ENCODE assay signal across 11 cellular contexts in genomic region chr17:45409659-45410076, GRCh38. TPM values are rescaled to one million over a fixed set of nuclear protein-coding genes. Genes with fewer than 3 reads are reported as not detected.
A peak's percentile ranks its signal among the peaks of the same experiment; 100 is the strongest.
DNase-seq lines count a peak whose midpoint lies in the region; ATAC-seq and TF ChIP-seq lines count a peak whose summit lies in the region.
"Had no signal": no experiment of that assay in that cellular context is flagged by ENCODE, and none has a peak within 500 bp of the region (broad histone marks: within the 10 kb centered on the region; RNA-seq: fewer than 3 reads in every experiment).

No MANE protein-coding gene starts in this region.

- H3K36me3 ChIP-seq in right atrium auricular region (peaks cover 2% of the 10 kb centered on the region), mucosa of rectum (ENCODE audit: control insufficient read depth in 2 of 2, insufficient read depth in 2 of 2, low read length in 2 of 2) (peaks cover 3 to 9% of the 10 kb centered on the region in 2 donors)
- H3K36me3 ChIP-seq: BE2C had no signal

- H3K27me3 ChIP-seq in right atrium auricular region, result no peaks in the 10 kb centered on the region
- no peaks in the 10 kb centered on the region for H3K27me3 ChIP-seq in mucosa of rectum (ENCODE audit: control insufficient read depth in 2 of 2, insufficient read depth in 2 of 2, low read length in 2 of 2)
- H3K27me3 ChIP-seq: BE2C had no signal

- no peak for DNase-seq in right atrium auricular region (ENCODE audit: low spot score)
- no peak for DNase-seq in Right ventricle myocardium inferior (ENCODE audit: missing footprints)
- DNase-seq in GF-D8 (lab: John Stamatoyannopoulos, UW), result no peak
- no peak for DNase-seq in NCI-H524 treated with DMSO at 0.1 percent for 48 hours (lab: John Stamatoyannopoulos, UW)
- DNase-seq: BE2C, cerebellar nuclear complex, NCI-H2171 had no signal

- H3K4me3 ChIP-seq in right atrium auricular region (peak overlapping the region in 1 of 2 donors; percentile 29), mucosa of rectum (ENCODE audit: low read length in 2 of 2) (peak overlapping the region; percentile 37 to 76)

- H3K9me3 Mint-ChIP-seq in activated T-helper 17 cell treated with anti-CD3 and anti-CD28 coated beads, Interleukin-2, amount 50 U/mL, for 72 hours, result no peaks in the 10 kb centered on the region

- ATAC-seq in Right ventricle myocardium inferior (no peak), HG02588 (IDR thresholded peaks at IDR 0.05; ENCODE audit: unreplicated experiment) (no peak), GM21529 (IDR thresholded peaks at IDR 0.05; ENCODE audit: unreplicated experiment) (no peak)
- ATAC-seq in activated T-helper 17 cell treated with anti-CD3 and anti-CD28 coated beads, Interleukin-2, amount 50 U/mL, for 72 hours (replicated peaks), result peak; percentile 51

- peaks cover 46% of the 10 kb centered on the region for H3K36me3 Mint-ChIP-seq in activated T-helper 17 cell treated with anti-CD3 and anti-CD28 coated beads, Interleukin-2, amount 50 U/mL, for 72 hours (ENCODE audit: low read depth)

- peak overlapping the region; percentile 47 to 70 for H3K9ac ChIP-seq in mucosa of rectum (ENCODE audit: low read depth in 1 of 2, low read length in 2 of 2)

- H3K4me3 Mint-ChIP-seq in activated T-helper 17 cell treated with anti-CD3 and anti-CD28 coated beads, Interleukin-2, amount 50 U/mL, for 72 hours, result peak overlapping the region; percentile 97

- H3K9me3 ChIP-seq in right atrium auricular region (no peaks in the 10 kb centered on the region), mucosa of rectum (ENCODE audit: control insufficient read depth in 2 of 2, low read length in 2 of 2) (no peaks in the 10 kb centered on the region)
- H3K9me3 ChIP-seq: BE2C had no signal

- TF ChIP-seq CTCF in right atrium auricular region (IDR thresholded peaks at IDR 0.05), result no peak

- intact Hi-C loops in Right ventricle myocardium inferior (cut with DNase I), result no loop called here

- peak overlapping the region; percentile 93 for H3K27ac Mint-ChIP-seq in activated T-helper 17 cell treated with anti-CD3 and anti-CD28 coated beads, Interleukin-2, amount 50 U/mL, for 72 hours

- no peaks in the 10 kb centered on the region for H3K27me3 Mint-ChIP-seq in activated T-helper 17 cell treated with anti-CD3 and anti-CD28 coated beads, Interleukin-2, amount 50 U/mL, for 72 hours

- H3K27ac ChIP-seq in right atrium auricular region (peak overlapping the region; percentile 66 to 75), mucosa of rectum (ENCODE audit: low read depth in 2 of 2, low read length in 2 of 2) (peak overlapping the region; percentile 89 to 94)

- peaks cover 23% of the 10 kb centered on the region for H3K4me1 Mint-ChIP-seq in activated T-helper 17 cell treated with anti-CD3 and anti-CD28 coated beads, Interleukin-2, amount 50 U/mL, for 72 hours

- H3K4me1 ChIP-seq in right atrium auricular region (peaks cover 0 to 92% of the 10 kb centered on the region in 2 donors), mucosa of rectum (ENCODE audit: control insufficient read depth in 2 of 2, insufficient read depth in 2 of 2, low read length in 2 of 2) (peaks cover 83 to 90% of the 10 kb centered on the region in 2 donors)

RNA-seq across cellular contexts. Expression of gene ARHGAP27, which starts 23.0 kb away (rescaled TPM):
- 10 to 100 TPM; 18.9 to 21.9 TPM for total RNA-seq in right atrium auricular region
- 34.4 TPM for total RNA-seq in Right ventricle myocardium inferior
- total RNA-seq in activated T-helper 17 cell treated with anti-CD3 and anti-CD28 coated beads, Interleukin-2, amount 50 U/mL, for 72 hours, result 10 to 100 TPM; 54.5 to 55.5 TPM
